In genomic region chrX:119852410-119853353, GRCh38 we compare ENCODE assay signal across 8 cellular contexts. TPM values are rescaled to one million over a fixed set of nuclear protein-coding genes. Genes with fewer than 3 reads are reported as not detected.
A peak's percentile ranks its signal among the peaks of the same experiment; 100 is the strongest.
DNase-seq lines count a peak whose midpoint lies in the region; TF ChIP-seq lines count a peak whose summit lies in the region.

Gene UPF3B (minus strand): TSS chrX:119852963. CDS start chrX:119852928, 35 bp downstream.

- H3K36me3 ChIP-seq in effector memory CD4-positive, alpha-beta T cell (ENCODE audit: control insufficient read depth, insufficient read depth, low read length) = peaks cover 6% of the 10 kb centered on the region

- peak; percentile 91 for DNase-seq in CMK (ENCODE audit: low read depth)
- peak; percentile 89 for DNase-seq in GM20000 (ENCODE audit: low spot score)
- DNase-seq in HT-29 (ENCODE audit: low spot score) = peak; percentile 98
- DNase-seq in NOMO-1 (lab: John Stamatoyannopoulos, UW; ENCODE audit: unreplicated experiment in 2 of 2) = peak; percentile 84 to 96
- DNase-seq in activated CD8-positive, alpha-beta memory T cell treated with anti-CD3 and anti-CD28 coated beads for 4 hours (ENCODE audit: low read depth in 2 of 2) = peak; percentile 78 to 92
- DNase-seq in effector memory CD4-positive, alpha-beta T cell = peak; percentile 89 to 94 (median 91)
- peak; percentile 97 for DNase-seq in medulla oblongata (ENCODE audit: extremely low spot score)
- DNase-seq in stimulated activated CD8-positive, alpha-beta memory T cell treated with anti-CD3 and anti-CD28 coated beads, Interleukin-12 subunit alpha, Interleukin-12 subunit beta, amount 100 ng/mL, for 1 hour (ENCODE audit: low read depth) = peak; percentile 86

- H3K4me3 ChIP-seq in effector memory CD4-positive, alpha-beta T cell (ENCODE audit: insufficient read depth, low read depth, low read length, poor library complexity, severe bottlenecking) = peak within 1 kb of the TSS; percentile 76

- no peaks in the 10 kb centered on the region for H3K4me1 ChIP-seq in effector memory CD4-positive, alpha-beta T cell (ENCODE audit: control insufficient read depth, insufficient read depth, low read length, poor library complexity, severe bottlenecking)

- H3K27ac ChIP-seq in effector memory CD4-positive, alpha-beta T cell (ENCODE audit: insufficient read depth, low read length, poor library complexity, severe bottlenecking) = peak within 1 kb of the TSS; percentile 94

- no peak for TF ChIP-seq CTCF in GM20000 (IDR thresholded peaks at IDR 0.05; ENCODE audit: extremely low read depth, missing control alignments)

- no peaks in the 10 kb centered on the region for H3K27me3 ChIP-seq in effector memory CD4-positive, alpha-beta T cell (replicated peaks; ENCODE audit: control insufficient read depth, insufficient read depth, low read length, poor library complexity, severe bottlenecking)

- H3K9me3 ChIP-seq in effector memory CD4-positive, alpha-beta T cell (ENCODE audit: control insufficient read depth, low read length) = no peaks in the 10 kb centered on the region

RNA-seq across cellular contexts. Expression of gene UPF3B, which starts in this region (rescaled TPM):
- total RNA-seq in HT-29 (2014; rRNA removed; shearing (Covaris generic)) = 4.8 and 5.1 TPM in 2 replicates

Comparison
In these comparisons a context has a peak if more than half of its experiments do, and no peak if none do; other contexts are left out.
1. Peak in every context shown above with its lines: DNase-seq, H3K4me3 ChIP-seq and H3K27ac ChIP-seq.